In genomic region chr15:73930790-73931281, GRCh38 we compare ENCODE assay signal across 12 cellular contexts. TPM values are rescaled to one million over a fixed set of nuclear protein-coding genes. Genes with fewer than 3 reads are reported as not detected.
DNase-seq lines count a peak whose midpoint lies in the region; ATAC-seq and TF ChIP-seq lines count a peak whose summit lies in the region.
"Had no signal": no experiment of that assay in that cellular context is flagged by ENCODE, and none has a peak within 500 bp of the region (broad histone marks: within the 10 kb centered on the region; RNA-seq: fewer than 3 reads in every experiment).

No MANE protein-coding gene starts in this region.

- TF ChIP-seq CTCF in right atrium auricular region (IDR thresholded peaks at IDR 0.05): no peak
- no peak for TF ChIP-seq CTCF in testis (IDR thresholded peaks at IDR 0.05)

- peak; percentile 12 for DNase-seq in HCEC 1CT
- DNase-seq in astrocyte of the hippocampus (ENCODE audit: low read depth, low spot score): peak; percentile 83
- no peak for DNase-seq in right atrium auricular region (ENCODE audit: low spot score)
- DNase-seq in stromal cell of bone marrow (ENCODE audit: low read depth): peak; percentile 74
- no peak for DNase-seq in testis
- DNase-seq: activated CD4-positive, alpha-beta T cell treated with anti-CD3 and anti-CD28 coated beads, Interleukin-2, amount 50 U/mL, for 1 hour; effector memory CD8-positive, alpha-beta T cell; NCI-H526 had no signal

- no peak for ATAC-seq in HG03045 (IDR thresholded peaks at IDR 0.05; ENCODE audit: unreplicated experiment)
- no peak for ATAC-seq in HG02610 (IDR thresholded peaks at IDR 0.05; ENCODE audit: unreplicated experiment)
- ATAC-seq: activated naive CD4-positive, alpha-beta T cell treated with anti-CD3 and anti-CD28 coated beads, Interleukin-2, amount 50 U/mL, for 72 hours; effector memory CD8-positive, alpha-beta T cell had no signal

- intact Hi-C loops in testis (cut with DNase I; ENCODE audit: low total_unique reads): no loop called here

- H3K4me3 ChIP-seq in right atrium auricular region (peak overlapping the region in 1 of 2 donors; percentile 69), testis (no peak overlapping the region)

- H3K27ac ChIP-seq in right atrium auricular region: peak overlapping the region; percentile 60 to 64
- H3K27ac ChIP-seq in testis: no peak overlapping the region

- 86 to 92% methylated on average over 4 to 7 of the region's 7 CpGs for WGBS in testis, 2 donors

- H3K4me1 ChIP-seq in right atrium auricular region (peaks cover 0 to 72% of the 10 kb centered on the region in 2 donors), testis (peaks cover 9% of the 10 kb centered on the region)

- H3K27me3 ChIP-seq in right atrium auricular region (no peaks in the 10 kb centered on the region), testis (no peaks in the 10 kb centered on the region)

- TF ChIP-seq POLR2A in testis (IDR thresholded peaks at IDR 0.05): no peak

- H3K9me3 ChIP-seq in right atrium auricular region: no peaks in the 10 kb centered on the region
- H3K9me3 ChIP-seq in testis: no peaks in the 10 kb centered on the region

- H3K36me3 ChIP-seq in right atrium auricular region (no peaks in the 10 kb centered on the region), testis (ENCODE audit: low read depth, missing control alignments) (no peaks in the 10 kb centered on the region)

RNA-seq across cellular contexts. Expression of gene LOXL1, which starts 4.6 kb away (rescaled TPM):
- total RNA-seq in right atrium auricular region: 10 to 100 TPM; 22.2 to 59.0 TPM
- total RNA-seq in testis: 10 to 100 TPM; 13.9 to 14.9 TPM
- 56.8 TPM for polyA plus RNA-seq in testis (ENCODE audit: insufficient read depth, low read depth, low replicate concordance)

RNA-seq across cellular contexts. Expression of gene TBC1D21, which starts 57.5 kb away (rescaled TPM):
- total RNA-seq in right atrium auricular region (not detected), testis (10 to 100 TPM; 17.9 to 47.6 TPM)
- polyA plus RNA-seq in testis (ENCODE audit: insufficient read depth, low read depth, low replicate concordance): 80.2 TPM
- total RNA-seq: activated naive CD4-positive, alpha-beta T cell treated with anti-CD3 and anti-CD28 coated beads, Interleukin-2, amount 50 U/mL, for 72 hours; SK-MEL-5 had no signal

Comparison
In these comparisons a context has a peak if more than half of its experiments do, and no peak if none do; other contexts are left out.
1. DNase-seq: peak in HCEC 1CT (single experiment), astrocyte of the hippocampus (single experiment) and stromal cell of bone marrow (single experiment); none in right atrium auricular region (single experiment) and testis (single experiment).
2. H3K27ac ChIP-seq: peak in right atrium auricular region (2 of 2); none in testis (0 of 2).
3. RNA of gene TBC1D21, which starts 57.5 kb away (total RNA-seq): 17.9 to 47.6 TPM in testis; not detected in right atrium auricular region; every median in the first group is over 10 times any median in the second.